Comparison of ENCODE assay signal across 22 cellular contexts in the genomic region with DNA sequence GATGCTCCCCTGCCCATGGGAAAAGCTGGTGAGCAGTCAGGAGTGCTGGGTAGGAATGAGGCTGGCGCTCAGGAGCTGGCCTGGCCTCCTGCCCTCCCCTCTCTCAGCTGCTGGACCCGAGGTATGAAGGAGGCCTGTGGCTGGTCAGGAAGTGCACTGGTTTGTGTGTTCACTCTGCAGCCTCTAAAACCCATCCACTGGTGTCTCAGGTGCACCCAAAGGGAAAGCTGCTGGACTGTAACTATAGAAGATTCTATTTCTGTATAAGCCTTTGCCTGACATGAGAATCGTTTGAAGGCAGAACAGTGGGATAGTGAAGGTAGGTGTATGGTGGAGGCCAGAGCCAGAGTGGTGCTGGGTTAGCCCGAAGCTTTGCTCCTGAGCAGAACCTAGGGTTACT. TPM values are rescaled to one million over a fixed set of nuclear protein-coding genes. Genes with fewer than 3 reads are reported as not detected.
"Had no signal": no experiment of that assay in that cellular context is flagged by ENCODE, and none has a peak within 500 bp of the region (broad histone marks: within the 10 kb centered on the region; RNA-seq: fewer than 3 reads in every experiment).

No MANE protein-coding gene starts in this region.

- DNase-seq: IMR-90, Karpas-422, KG1, MG63, NCI-H1092 treated with DMSO at 0.1 percent for 48 hours, NCI-H1436, NCI-H187, NCI-H2029, NCI-H2081 treated with DMSO at 0.1 percent for 48 hours, NCI-H2171, NCI-H226, NCI-H446, NCI-H510A, NCI-H524 treated with DMSO at 0.1 percent for 48 hours, NCI-H69, NCI-H774, Right ventricle myocardium superior, RPMI8226, SIG-M5, SK-N-SH had no signal

- ATAC-seq: HepG2 had no signal

- H3K9me3 ChIP-seq: MG63, SK-N-SH had no signal

- H3K36me3 ChIP-seq: MG63 had no signal

- H3K4me3 ChIP-seq: MG63 had no signal

- H3K27me3 ChIP-seq: MG63 had no signal

RNA-seq across cellular contexts. Expression of gene CPNE9, which starts 5.7 kb away (rescaled TPM):
- total RNA-seq: HepG2, HT1080, IMR-90, Right ventricle myocardium superior had no signal
- polyA plus RNA-seq: IMR-90 had no signal
